8 cellular contexts compared by ENCODE assay signal in genomic region chr19:6736169-6736916, GRCh38. TPM values are rescaled to one million over a fixed set of nuclear protein-coding genes. Genes with fewer than 3 reads are reported as not detected.
DNase-seq lines count a peak whose midpoint lies in the region; ATAC-seq and TF ChIP-seq lines count a peak whose summit lies in the region.

No MANE protein-coding gene starts in this region.

- H3K9me3 Mint-ChIP-seq in activated CD8-positive, alpha-beta T cell treated with anti-CD3 and anti-CD28 coated beads for 36 hours: no peaks in the 10 kb centered on the region

- H3K27ac ChIP-seq in A673 (ENCODE audit: low read depth, low read length, poor library complexity, severe bottlenecking): peak overlapping the region; percentile 98
- peak overlapping the region; percentile 83 for H3K27ac ChIP-seq in effector memory CD4-positive, alpha-beta T cell (ENCODE audit: insufficient read depth, low read length, poor library complexity, severe bottlenecking)

- TF ChIP-seq CTCF in A673 (conservative IDR thresholded peaks at IDR 0.05; ENCODE audit: low read depth, low read length): peak; percentile 64
- peak; percentile 61 for TF ChIP-seq CTCF in activated CD8-positive, alpha-beta T cell treated with anti-CD3 and anti-CD28 coated beads for 36 hours (IDR thresholded peaks at IDR 0.05)

- peak; percentile 85 for DNase-seq in A673 (ENCODE audit: low spot score)
- DNase-seq in NCI-H748 (lab: John Stamatoyannopoulos, UW; ENCODE audit: unreplicated experiment): peak; percentile 66
- peak; percentile 88 for DNase-seq in activated CD8-positive, alpha-beta T cell treated with anti-CD3 and anti-CD28 coated beads for 36 hours
- peak; percentile 46 to 55 (median 55) for DNase-seq in effector memory CD4-positive, alpha-beta T cell
- peak; percentile 81 to 93 for DNase-seq in lung microvascular endothelial cell (ENCODE audit: low read depth in 2 of 2)
- peak; percentile 45 to 56 (median 50) for DNase-seq in stimulated activated CD4-positive, alpha-beta T cell treated with anti-CD3 and anti-CD28 coated beads, TNF-alpha, amount 100 ng/mL, for 4 hours (ENCODE audit: low read depth in 3 of 3)

- peaks cover 29% of the 10 kb centered on the region for H3K4me1 ChIP-seq in A673 (ENCODE audit: insufficient read depth, low read length, poor library complexity, severe bottlenecking)
- peaks cover 41% of the 10 kb centered on the region for H3K4me1 ChIP-seq in effector memory CD4-positive, alpha-beta T cell (ENCODE audit: control insufficient read depth, insufficient read depth, low read length, poor library complexity, severe bottlenecking)

- intact Hi-C loops in A673 (cut with micrococcal nuclease; ENCODE audit: unreplicated experiment): loop anchor here (5.0 kb wide), 3 partner anchors 66 to 219 kb away; no protein-coding TSS in a partner anchor
- intact Hi-C loops in activated CD8-positive, alpha-beta T cell treated with anti-CD3 and anti-CD28 coated beads for 36 hours (cut with micrococcal nuclease): loop anchor here (2.0 to 10.0 kb wide), 3 partner anchors 30 to 222 kb away; partner anchors contain the start of gene SH2D3A

- CTCF ChIA-PET in A673 (lab: Charles Lee): interaction anchor here (1.2 kb wide), 1 partner anchor 127 kb away, joined by 5 read pairs; no protein-coding TSS in a partner anchor
- CTCF ChIA-PET in activated CD8-positive, alpha-beta T cell treated with anti-CD3 and anti-CD28 coated beads for 36 hours (lab: Charles Lee): interaction anchor here (1.0 to 4.6 kb wide), 13 partner anchors 10 to 219 kb away, joined by 3 to 73 read pairs (median 6); partner anchors contain the start of gene TNFSF14

- no peaks in the 10 kb centered on the region for H3K36me3 ChIP-seq in A673 (ENCODE audit: insufficient read depth, low read length, poor library complexity, severe bottlenecking)
- H3K36me3 ChIP-seq in effector memory CD4-positive, alpha-beta T cell (ENCODE audit: control insufficient read depth, insufficient read depth, low read length): peaks cover 8% of the 10 kb centered on the region

- no peaks in the 10 kb centered on the region for H3K9me3 ChIP-seq in A673 (ENCODE audit: low read depth, low read length, poor library complexity, severe bottlenecking)
- no peaks in the 10 kb centered on the region for H3K9me3 ChIP-seq in effector memory CD4-positive, alpha-beta T cell (ENCODE audit: control insufficient read depth, low read length)

- ATAC-seq in GM18907 (IDR thresholded peaks at IDR 0.05; ENCODE audit: unreplicated experiment) (peak; percentile 21), HG03457 (IDR thresholded peaks at IDR 0.05; ENCODE audit: unreplicated experiment) (no peak)
- peak; percentile 17 for ATAC-seq in activated CD8-positive, alpha-beta T cell treated with anti-CD3 and anti-CD28 coated beads for 36 hours

- POLR2A ChIA-PET in A673 (lab: Charles Lee; ENCODE audit: low non-redundant PET): no interaction called here
- POLR2A ChIA-PET in activated CD8-positive, alpha-beta T cell treated with anti-CD3 and anti-CD28 coated beads for 36 hours (lab: Charles Lee): interaction anchor here (0.8 to 2.9 kb wide), 13 partner anchors 11 to 220 kb away, joined by 3 to 15 read pairs (median 3); partner anchors contain the start of genes TNFSF14 and VAV1

- H3K4me3 ChIP-seq in A673 (ENCODE audit: low read depth, low read length, poor library complexity, severe bottlenecking): peak overlapping the region; percentile 63
- H3K4me3 ChIP-seq in effector memory CD4-positive, alpha-beta T cell (ENCODE audit: insufficient read depth, low read depth, low read length, poor library complexity, severe bottlenecking): peak overlapping the region; percentile 72

- H3K36me3 Mint-ChIP-seq in activated CD8-positive, alpha-beta T cell treated with anti-CD3 and anti-CD28 coated beads for 36 hours (ENCODE audit: low read depth): peaks cover 29% of the 10 kb centered on the region

- no peaks in the 10 kb centered on the region for H3K27me3 Mint-ChIP-seq in activated CD8-positive, alpha-beta T cell treated with anti-CD3 and anti-CD28 coated beads for 36 hours

- peak overlapping the region; percentile 98 for H3K4me3 Mint-ChIP-seq in activated CD8-positive, alpha-beta T cell treated with anti-CD3 and anti-CD28 coated beads for 36 hours

- TSS peak; percentile 38 for BruUV-seq in A673 (replicated peaks; lab: Mats Ljungman, UMichigan)

- no peaks in the 10 kb centered on the region for H3K27me3 ChIP-seq in A673 (replicated peaks; ENCODE audit: insufficient read depth, low read depth, low read length, poor library complexity)
- no peaks in the 10 kb centered on the region for H3K27me3 ChIP-seq in effector memory CD4-positive, alpha-beta T cell (replicated peaks; ENCODE audit: control insufficient read depth, insufficient read depth, low read length, poor library complexity, severe bottlenecking)

- H3K4me1 Mint-ChIP-seq in activated CD8-positive, alpha-beta T cell treated with anti-CD3 and anti-CD28 coated beads for 36 hours (ENCODE audit: low read depth): peaks cover 35% of the 10 kb centered on the region

- peak overlapping the region; percentile 99 for H3K27ac Mint-ChIP-seq in activated CD8-positive, alpha-beta T cell treated with anti-CD3 and anti-CD28 coated beads for 36 hours

RNA-seq across cellular contexts. Expression of gene GPR108, which starts 1.0 kb away (rescaled TPM):
- 36.4 and 37.4 TPM in 2 replicates for total RNA-seq in A673 (2021)
- total RNA-seq in activated CD8-positive, alpha-beta T cell treated with anti-CD3 and anti-CD28 coated beads for 36 hours: 10 to 100 TPM; 58.2 to 64.8 TPM
- total RNA-seq in lung microvascular endothelial cell: 42.1 and 58.3 TPM in 2 replicates

RNA-seq across cellular contexts. Expression of gene TRIP10, which starts 3.1 kb away (rescaled TPM):
- total RNA-seq in A673 (2021): 70.2 and 79.2 TPM in 2 replicates
- 10 to 100 TPM; 33.8 to 34.3 TPM for total RNA-seq in activated CD8-positive, alpha-beta T cell treated with anti-CD3 and anti-CD28 coated beads for 36 hours
- 17.7 and 20.4 TPM in 2 replicates for total RNA-seq in lung microvascular endothelial cell

RNA-seq across cellular contexts. Expression of gene C3, which starts 15.9 kb away (rescaled TPM):
- total RNA-seq in A673 (2021) (1.8 TPM in 2 replicates), lung microvascular endothelial cell (0.44 and 1.6 TPM in 2 replicates)
- total RNA-seq in activated CD8-positive, alpha-beta T cell treated with anti-CD3 and anti-CD28 coated beads for 36 hours: 1 to 10 TPM in 1 of 2 experiments, under 1 TPM in 1; 0.34 to 1.1 TPM

RNA-seq across cellular contexts. Expression of gene SH2D3A, which starts 30.9 kb away (rescaled TPM):
- 0.95 and 1.7 TPM in 2 replicates for total RNA-seq in A673 (2021)
- total RNA-seq in activated CD8-positive, alpha-beta T cell treated with anti-CD3 and anti-CD28 coated beads for 36 hours: 10 to 100 TPM; 20.6 to 20.9 TPM
- total RNA-seq in lung microvascular endothelial cell: 2.2 and 3.0 TPM in 2 replicates

RNA-seq across cellular contexts. Expression of gene VAV1, which starts 36.2 kb away (rescaled TPM):
- total RNA-seq in A673 (2021) (51.6 and 54.9 TPM in 2 replicates), lung microvascular endothelial cell (0.22 TPM in 1 of 2 replicates, not detected in the other)
- total RNA-seq in activated CD8-positive, alpha-beta T cell treated with anti-CD3 and anti-CD28 coated beads for 36 hours: 10 to 100 TPM; 61.7 to 65.4 TPM
